Comparison of ENCODE assay signal across 26 cellular contexts in the genomic region with DNA sequence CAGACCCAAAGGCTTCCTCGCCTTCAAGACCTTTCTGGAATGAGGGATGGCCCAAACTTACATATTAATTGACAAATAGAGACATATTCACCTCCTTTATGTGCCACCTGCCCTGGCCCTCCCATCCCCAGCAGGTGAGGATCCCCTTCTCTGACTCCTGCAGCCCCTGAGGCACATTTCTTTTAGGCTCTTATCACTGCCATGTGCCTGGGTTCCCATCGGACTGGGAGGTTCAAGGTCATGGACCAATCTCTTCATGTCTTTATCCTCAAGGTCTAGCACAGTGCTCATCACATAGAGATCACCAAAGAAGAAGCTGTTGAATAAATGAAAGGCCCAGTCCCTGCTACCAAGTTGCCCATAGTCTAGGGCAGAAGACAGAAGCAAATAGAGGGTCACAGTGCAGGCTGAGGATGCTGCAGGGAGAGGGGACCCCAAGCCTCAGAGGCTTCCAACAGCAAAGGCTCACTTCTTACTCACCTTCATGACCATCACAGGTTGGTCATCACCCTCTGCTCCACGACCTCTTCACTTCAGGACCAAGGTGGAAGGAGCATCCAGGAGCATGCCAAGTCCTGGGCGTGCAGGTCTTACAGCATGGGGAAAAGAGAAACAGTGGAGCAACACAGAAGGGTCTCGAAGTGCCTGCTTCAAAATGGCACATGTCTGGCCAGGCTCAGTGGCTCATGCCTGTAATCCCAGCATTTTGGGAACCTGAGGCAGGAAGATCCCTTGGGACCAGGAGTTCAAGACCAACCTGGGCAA.
DNase-seq lines count a peak whose midpoint lies in the region; ATAC-seq and TF ChIP-seq lines count a peak whose summit lies in the region.
"Had no signal": no experiment of that assay in that cellular context is flagged by ENCODE, and none has a peak within 500 bp of the region (broad histone marks: within the 10 kb centered on the region; RNA-seq: fewer than 3 reads in every experiment).

No MANE protein-coding gene starts in this region.

- H3K27ac ChIP-seq in WERI-Rb-1 = no peak overlapping the region
- H3K27ac ChIP-seq in psoas muscle = no peak overlapping the region
- H3K27ac ChIP-seq: HL-60, RWPE1 had no signal

- no peak for ATAC-seq in psoas muscle
- ATAC-seq: HCT116, Panc1 had no signal

- H3K4me1 Mint-ChIP-seq in type B pancreatic cell (ENCODE audit: unreplicated experiment) = no peaks in the 10 kb centered on the region
- H3K4me1 Mint-ChIP-seq: CD8-positive, alpha-beta memory T cell had no signal

- no peaks in the 10 kb centered on the region for H3K36me3 ChIP-seq in WERI-Rb-1
- H3K36me3 ChIP-seq in psoas muscle (ENCODE audit: insufficient read depth in 1 of 2, low read depth in 1 of 2) = no peaks in the 10 kb centered on the region

- no peak for TF ChIP-seq CTCF in WERI-Rb-1 (IDR thresholded peaks at IDR 0.05; ENCODE audit: low read depth, low read length)
- no peak for TF ChIP-seq CTCF in type B pancreatic cell (conservative IDR thresholded peaks at IDR 0.05)
- no peak for TF ChIP-seq CTCF in psoas muscle (IDR thresholded peaks at IDR 0.05)

- no peak overlapping the region for H3K4me3 Mint-ChIP-seq in type B pancreatic cell

- no peaks in the 10 kb centered on the region for H3K36me3 Mint-ChIP-seq in type B pancreatic cell

- DNase-seq in WERI-Rb-1 (peak; percentile 2), mesenteric fat pad (ENCODE audit: low spot score) (peak; percentile 53), type B pancreatic cell (ENCODE audit: extremely low spot score, unreplicated experiment) (peak; percentile 37), KBM-7 (no peak), DMS79 (lab: John Stamatoyannopoulos, UW) (no peak), psoas muscle (no peak)
- peak; percentile 18 for DNase-seq in activated CD8-positive, alpha-beta memory T cell treated with anti-CD3 and anti-CD28 coated beads, Interleukin-2, amount 50 U/mL, for 48 hours
- DNase-seq: C1 segment of cervical spinal cord; CD8-positive, alpha-beta memory T cell; DMS 273 treated with DMSO at 0.1 percent for 48 hours; DMS79 treated with DMSO at 0.1 percent for 48 hours; GF-D8; NCI-H1048; NCI-H1417 treated with DMSO at 0.1 percent for 48 hours; NCI-H187; NCI-H2081 treated with DMSO at 0.1 percent for 48 hours; NCI-H2171; NCI-H226; NCI-H510A; NCI-H69; SHP77 had no signal

- intact Hi-C loops in psoas muscle (cut with DNase I) = no loop called here

- no peaks in the 10 kb centered on the region for H3K9me3 Mint-ChIP-seq in type B pancreatic cell

- H3K4me3 ChIP-seq in WERI-Rb-1 (ENCODE audit: low read depth, low read length) (no peak overlapping the region), psoas muscle (no peak overlapping the region)

- H3K27me3 ChIP-seq in WERI-Rb-1 (ENCODE audit: insufficient read depth, low read depth, severe bottlenecking) (no peaks in the 10 kb centered on the region), psoas muscle (ENCODE audit: insufficient read depth in 3 of 3, low read length in 2 of 3) (peaks cover 0 to 21% (median 11%) of the 10 kb centered on the region in 3 donors)

- H3K4me1 ChIP-seq in psoas muscle = no peaks in the 10 kb centered on the region

- peaks cover 54% of the 10 kb centered on the region for H3K27me3 Mint-ChIP-seq in type B pancreatic cell

- in situ Hi-C loops in KBM-7 (cut with MboI; ENCODE audit: low pct_unique_long_range_greater_than_20kb, low sequenced_read_pairs) = loop anchor here (25.0 kb wide), 1 partner anchor 524 kb away; no protein-coding TSS in a partner anchor

- no peak overlapping the region for H3K27ac Mint-ChIP-seq in type B pancreatic cell
- H3K27ac Mint-ChIP-seq: CD8-positive, alpha-beta memory T cell; IgD-negative memory B cell had no signal

- H3K9me3 ChIP-seq in WERI-Rb-1 (ENCODE audit: severe bottlenecking) = peaks cover 9% of the 10 kb centered on the region
- no peaks in the 10 kb centered on the region for H3K9me3 ChIP-seq in psoas muscle

- 61 to 80% (median 72%) methylated on average over 5 of the region's 5 CpGs for whole genome bisulfite sequencing in psoas muscle, 3 donors

Comparison
In these comparisons a context has a peak if more than half of its experiments do, and no peak if none do; other contexts are left out.
1. DNase-seq: peak in WERI-Rb-1 (single experiment), activated CD8-positive, alpha-beta memory T cell treated with anti-CD3 and anti-CD28 coated beads, Interleukin-2, amount 50 U/mL, for 48 hours (single experiment), mesenteric fat pad (single experiment) and type B pancreatic cell (single experiment); none in KBM-7 (single experiment), DMS79 (single experiment) and psoas muscle (0 of 2).